Comparison of ENCODE assay signal across 2 cellular contexts in genomic region chr1:26923711-26924110, GRCh38.
TF ChIP-seq lines count a peak whose summit lies in the region.

No MANE protein-coding gene starts in this region.

TF ChIP-seq in SK-N-SH, 30 proteins besides CTCF, POLR2A, EP300 and RAD21 (continued from another document):
- TF ChIP-seq REST (IDR thresholded peaks at IDR 0.05; ENCODE audit: low read depth, low read length) (no peak), ELF1 (IDR thresholded peaks at IDR 0.05) (no peak), TAF1 (IDR thresholded peaks at IDR 0.05; ENCODE audit: borderline replicate concordance, low read depth, low read length) (no peak), TEAD4 (IDR thresholded peaks at IDR 0.05; ENCODE audit: borderline replicate concordance, insufficient read depth) (no peak), ZBTB33 (IDR thresholded peaks at IDR 0.05; ENCODE audit: borderline replicate concordance, low read depth) (no peak), NFIC (IDR thresholded peaks at IDR 0.05; ENCODE audit: borderline replicate concordance) (no peak), RFX5 (IDR thresholded peaks at IDR 0.05; ENCODE audit: low read length) (no peak), USF2 (IDR thresholded peaks at IDR 0.05; ENCODE audit: borderline replicate concordance, low read depth, low read length) (no peak), TCF12 (IDR thresholded peaks at IDR 0.05) (no peak), MXI1 (IDR thresholded peaks at IDR 0.05; ENCODE audit: low read depth, low read length) (no peak), NRF1 (IDR thresholded peaks at IDR 0.05; ENCODE audit: low read depth, low read length) (no peak), EZH2phosphoT487 (IDR thresholded peaks at IDR 0.05; ENCODE audit: borderline replicate concordance, low read depth) (no peak), RCOR1 (IDR thresholded peaks at IDR 0.05; ENCODE audit: low read length) (no peak)

TF ChIP-seq in SK-N-SH treated with all-trans-retinoic acid at 6 μM for 48 hours, 23 proteins besides CTCF, POLR2A, EP300 and RAD21 (continued from another document):
- TF ChIP-seq TSHZ2 (CRISPR knock-in tag; IDR thresholded peaks at IDR 0.05) (no peak), TOX (CRISPR knock-in tag; IDR thresholded peaks at IDR 0.05; ENCODE audit: borderline replicate concordance) (no peak), CREB5 (CRISPR knock-in tag; IDR thresholded peaks at IDR 0.05; ENCODE audit: low read depth) (no peak), SNAI2 (CRISPR knock-in tag; IDR thresholded peaks at IDR 0.05) (no peak)
